In the genomic region with DNA sequence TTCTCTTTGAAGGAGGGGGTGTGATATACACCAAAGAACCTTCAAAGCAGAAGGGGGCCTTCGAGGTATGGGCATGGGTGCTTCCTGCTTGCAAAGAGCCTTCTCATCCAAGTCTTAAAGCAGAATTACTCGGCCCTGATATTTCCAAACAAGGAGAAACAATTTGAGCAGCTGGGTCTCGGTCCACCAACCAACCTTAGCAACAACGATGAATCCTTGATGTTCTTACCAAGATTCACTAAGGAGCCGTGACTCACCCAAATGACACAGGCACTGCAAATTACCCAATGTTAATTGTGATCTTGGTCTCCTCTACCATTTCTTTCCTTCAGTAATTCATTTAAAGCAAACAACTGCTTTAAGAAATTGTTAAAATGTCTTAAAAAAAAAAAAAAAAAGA, we compare ENCODE assay signal across 15 cellular contexts. TPM values are rescaled to one million over a fixed set of nuclear protein-coding genes. Genes with fewer than 3 reads are reported as not detected.
DNase-seq lines count a peak whose midpoint lies in the region; ATAC-seq and TF ChIP-seq lines count a peak whose summit lies in the region.
"Had no signal": no experiment of that assay in that cellular context is flagged by ENCODE, and none has a peak within 500 bp of the region (broad histone marks: within the 10 kb centered on the region; RNA-seq: fewer than 3 reads in every experiment).

No MANE protein-coding gene starts in this region.

- H2AFZ ChIP-seq in mammary epithelial cell (ENCODE audit: low read depth, low read length) = no peak overlapping the region

- TF ChIP-seq CTCF in mammary epithelial cell (conservative IDR thresholded peaks at IDR 0.05 in 1 of 2, IDR thresholded peaks at IDR 0.05 in 1 of 2; ENCODE audit: extremely low read depth in 1 of 2, insufficient read depth in 1 of 2, low read depth in 1 of 2, low read length in 2 of 2) (no peak), prostate gland (IDR thresholded peaks at IDR 0.05) (no peak), progenitor cell of endocrine pancreas (IDR thresholded peaks at IDR 0.05; ENCODE audit: unreplicated experiment) (no peak), Calu3 (IDR thresholded peaks at IDR 0.05; ENCODE audit: unreplicated experiment) (no peak)

- H3K36me3 ChIP-seq in mammary epithelial cell (ENCODE audit: insufficient read depth, low read length) (no peaks in the 10 kb centered on the region), prostate gland (no peaks in the 10 kb centered on the region)
- H3K36me3 ChIP-seq: brain microvascular endothelial cell had no signal

- H3K27ac Mint-ChIP-seq in progenitor cell of endocrine pancreas = no peak overlapping the region
- no peak overlapping the region for H3K27ac Mint-ChIP-seq in Calu3 (ENCODE audit: unreplicated experiment)
- H3K27ac Mint-ChIP-seq: activated CD8-positive, alpha-beta memory T cell treated with anti-CD3 and anti-CD28 coated beads, Interleukin-2, amount 10 ng/mL, durations not matched to agents 7 days and 5 days; natural killer cell; WTC11 had no signal

- no peaks in the 10 kb centered on the region for H3K9me3 Mint-ChIP-seq in progenitor cell of endocrine pancreas (ENCODE audit: low read depth)
- no peaks in the 10 kb centered on the region for H3K9me3 Mint-ChIP-seq in Calu3 (ENCODE audit: low read depth, unreplicated experiment)
- H3K9me3 Mint-ChIP-seq: natural killer cell, WTC11 had no signal

- dilution Hi-C loops in mammary epithelial cell (cut with HindIII; ENCODE audit: low sequenced_read_pairs) = no loop called here

- no peaks in the 10 kb centered on the region for H4K20me1 ChIP-seq in mammary epithelial cell (ENCODE audit: insufficient read depth, low read length)

- no peak overlapping the region for H3K4me2 ChIP-seq in mammary epithelial cell (ENCODE audit: insufficient read depth, low read depth, low read length)

- H3K27me3 Mint-ChIP-seq in progenitor cell of endocrine pancreas (peaks cover 2% of the 10 kb centered on the region), Calu3 (ENCODE audit: unreplicated experiment) (no peaks in the 10 kb centered on the region)

- H3K4me1 Mint-ChIP-seq in progenitor cell of endocrine pancreas (ENCODE audit: low read depth) = no peaks in the 10 kb centered on the region
- H3K4me1 Mint-ChIP-seq in Calu3 (ENCODE audit: low read depth, unreplicated experiment) = peaks cover 46% of the 10 kb centered on the region
- H3K4me1 Mint-ChIP-seq: activated CD8-positive, alpha-beta memory T cell treated with anti-CD3 and anti-CD28 coated beads, Interleukin-2, amount 10 ng/mL, durations not matched to agents 7 days and 5 days; natural killer cell had no signal

- intact Hi-C loops in mammary epithelial cell (cut with micrococcal nuclease) = no loop called here
- intact Hi-C loops in prostate gland (cut with DNase I) = no loop called here
- intact Hi-C loops in Calu3 (cut with micrococcal nuclease; ENCODE audit: unreplicated experiment) = no loop called here

- H3K36me3 Mint-ChIP-seq in progenitor cell of endocrine pancreas (ENCODE audit: insufficient read depth) = no peaks in the 10 kb centered on the region
- peaks cover 6% of the 10 kb centered on the region for H3K36me3 Mint-ChIP-seq in Calu3 (ENCODE audit: insufficient read depth, unreplicated experiment)
- H3K36me3 Mint-ChIP-seq: activated CD8-positive, alpha-beta memory T cell treated with anti-CD3 and anti-CD28 coated beads, Interleukin-2, amount 10 ng/mL, durations not matched to agents 7 days and 5 days; natural killer cell; WTC11 had no signal

- in situ Hi-C loops in Caki2 (cut with HindIII; ENCODE audit: low pct_unique_long_range_greater_than_20kb, low sequenced_read_pairs) = no loop called here
- in situ Hi-C loops in mammary epithelial cell (cut with MboI; ENCODE audit: low sequenced_read_pairs in 2 of 2) = loop anchor here in 1 of 2 donors (5.0 kb wide), 1 partner anchor 42 kb away; a partner anchor contains a TSS

- H3K79me2 ChIP-seq in mammary epithelial cell (ENCODE audit: insufficient read depth, low read length) = no peaks in the 10 kb centered on the region

- CTCF ChIA-PET in mammary epithelial cell (lab: Charles Lee; ENCODE audit: low non-redundant PET) = no interaction called here
- CTCF ChIA-PET in Calu3 (lab: Charles Lee) = interaction anchor here (1.5 kb wide), 1 partner anchor 16 kb away, joined by 3 read pairs; no protein-coding TSS in a partner anchor

- no peak overlapping the region for H3K9ac ChIP-seq in mammary epithelial cell (ENCODE audit: insufficient read depth, low read length)

- BruUV-seq in mammary epithelial cell (replicated peaks; lab: Mats Ljungman, UMichigan) = no TSS peak
- no TSS peak for BruUV-seq in Calu3 (replicated peaks; lab: Mats Ljungman, UMichigan)

- H3K27me3 ChIP-seq in mammary epithelial cell (ENCODE audit: insufficient read depth, low read length) (peaks cover 2% of the 10 kb centered on the region), prostate gland (replicated peaks; ENCODE audit: insufficient read depth) (no peaks in the 10 kb centered on the region)

- H3K4me3 ChIP-seq in mammary epithelial cell (replicated peaks in 1 of 3; ENCODE audit: insufficient read depth in 1 of 3, low read depth in 2 of 3, low read length in 3 of 3) (no peak overlapping the region), prostate gland (no peak overlapping the region)

- TF ChIP-seq POLR2A in prostate gland (IDR thresholded peaks at IDR 0.05) = no peak

- H3K9me3 ChIP-seq in mammary epithelial cell (replicated peaks; ENCODE audit: insufficient read depth, low read length) (no peaks in the 10 kb centered on the region), prostate gland (no peaks in the 10 kb centered on the region)

- peaks cover 17% of the 10 kb centered on the region for H3K4me1 ChIP-seq in mammary epithelial cell (ENCODE audit: insufficient read depth, low read length)
- peaks cover 24% of the 10 kb centered on the region for H3K4me1 ChIP-seq in prostate gland (replicated peaks)

- no peak overlapping the region for H3K4me3 Mint-ChIP-seq in progenitor cell of endocrine pancreas (ENCODE audit: low read depth)
- no peak overlapping the region for H3K4me3 Mint-ChIP-seq in Calu3 (ENCODE audit: low read depth, unreplicated experiment)
- H3K4me3 Mint-ChIP-seq: activated CD8-positive, alpha-beta memory T cell treated with anti-CD3 and anti-CD28 coated beads, Interleukin-2, amount 10 ng/mL, durations not matched to agents 7 days and 5 days; natural killer cell; WTC11 had no signal

- H3K27ac ChIP-seq in mammary epithelial cell (ENCODE audit: insufficient read depth, low read depth, low read length) (no peak overlapping the region), prostate gland (peak overlapping the region; percentile 63 to 71)
- H3K27ac ChIP-seq: brain microvascular endothelial cell had no signal

- 91% methylated on average over 5 of the region's 5 CpGs for WGBS in mammary epithelial cell (ENCODE audit: low coverage, missing lambda C conversion rate)
- WGBS in prostate gland = 73% methylated on average over 5 of the region's 5 CpGs

- ATAC-seq in HG03159 (IDR thresholded peaks at IDR 0.05; ENCODE audit: unreplicated experiment) = no peak
- ATAC-seq: activated CD8-positive, alpha-beta memory T cell treated with anti-CD3 and anti-CD28 coated beads, Interleukin-2, amount 10 ng/mL, durations not matched to agents 7 days and 5 days; natural killer cell; WTC11 had no signal

- DNase-seq in Caki2 (ENCODE audit: low read depth) (peak; percentile 85), MV-4-11 (lab: John Stamatoyannopoulos, UW) (peak; percentile 14), mammary epithelial cell (peak; percentile 35), prostate gland (ENCODE audit: low spot score) (no peak), progenitor cell of endocrine pancreas (ENCODE audit: low spot score, unreplicated experiment) (no peak), Calu3 (no peak), islet precursor cell (no peak)
- DNase-seq: activated CD8-positive, alpha-beta memory T cell treated with anti-CD3 and anti-CD28 coated beads, Interleukin-2, amount 10 ng/mL, durations not matched to agents 7 days and 5 days; AML-193; brain microvascular endothelial cell; DMS53; natural killer cell; NCI-H1092 had no signal

RNA-seq across cellular contexts. Expression of a gene that starts 7.7 kb away (rescaled TPM):
- 22.1 and 34.2 TPM in 2 replicates for total RNA-seq in Caki2 (2014; rRNA removed; shearing (Covaris generic); ENCODE audit: low replicate concordance)
- total RNA-seq in mammary epithelial cell (10 to 100 TPM; 22.9 to 30.0 TPM), prostate gland (100 to 1,000 TPM; 234 to 445 TPM), progenitor cell of endocrine pancreas (21.0 TPM in 2 replicates), Calu3 (2022) (32.2 and 49.4 TPM in 2 replicates)
- 14.9 TPM for polyA plus RNA-seq in mammary epithelial cell
- polyA minus RNA-seq in mammary epithelial cell = 1.6 TPM

RNA-seq across cellular contexts. Expression of a gene that starts 41.2 kb away (rescaled TPM):
- total RNA-seq in Caki2 (2014; rRNA removed; shearing (Covaris generic); ENCODE audit: low replicate concordance) = 16.8 and 28.5 TPM in 2 replicates
- total RNA-seq in mammary epithelial cell (10 to 100 TPM; 22.1 to 30.5 TPM), prostate gland (10 to 100 TPM; 22.4 to 24.1 TPM), progenitor cell of endocrine pancreas (32.8 and 33.3 TPM in 2 replicates), Calu3 (2022) (31.5 and 34.5 TPM in 2 replicates)
- polyA plus RNA-seq in mammary epithelial cell = 26.7 TPM
- polyA minus RNA-seq in mammary epithelial cell = 6.6 TPM

Comparison
In these comparisons a context has a peak if more than half of its experiments do, and no peak if none do; other contexts are left out.
1. DNase-seq: peak in Caki2 (single experiment), MV-4-11 (single experiment) and mammary epithelial cell (single experiment); none in prostate gland (single experiment), progenitor cell of endocrine pancreas (single experiment), Calu3 (single experiment) and islet precursor cell (single experiment).